ENCODE assay signal across 11 cellular contexts in genomic region chr15:77901921-77902750, GRCh38.
DNase-seq lines count a peak whose midpoint lies in the region; ATAC-seq and TF ChIP-seq lines count a peak whose summit lies in the region.
"Had no signal": no experiment of that assay in that cellular context is flagged by ENCODE, and none has a peak within 500 bp of the region (broad histone marks: within the 10 kb centered on the region; RNA-seq: fewer than 3 reads in every experiment).

No MANE protein-coding gene starts in this region.

- TF ChIP-seq POLR2A in tibial nerve (IDR thresholded peaks at IDR 0.05), result no peak

- no peak overlapping the region for H3K27ac Mint-ChIP-seq in progenitor cell of endocrine pancreas
- H3K27ac Mint-ChIP-seq: effector memory CD8-positive, alpha-beta T cell; T-helper 1 cell treated with Interleukin-12 subunit alpha and Interleukin-12 subunit beta and Interleukin-4 antibody, amounts not matched to agents 30 μg/mL and 1 μg/mL, for 36 hours had no signal

- H2AFZ ChIP-seq in Karpas-422 (ENCODE audit: low read length), result no peak overlapping the region

- TF ChIP-seq CTCF in coronary artery (IDR thresholded peaks at IDR 0.05), result no peak
- peak; percentile 36 for TF ChIP-seq CTCF in progenitor cell of endocrine pancreas (IDR thresholded peaks at IDR 0.05; ENCODE audit: unreplicated experiment)
- TF ChIP-seq CTCF in tibial nerve (IDR thresholded peaks at IDR 0.05), result no peak

- H3K4me3 ChIP-seq in Karpas-422 (ENCODE audit: low read length) (no peak overlapping the region), coronary artery (no peak overlapping the region), tibial nerve (no peak overlapping the region)

- H3K27ac ChIP-seq in Karpas-422 (ENCODE audit: low read length) (no peak overlapping the region), coronary artery (no peak overlapping the region), tibial nerve (no peak overlapping the region)

- no peak overlapping the region for H3K4me3 Mint-ChIP-seq in progenitor cell of endocrine pancreas (ENCODE audit: low read depth)
- H3K4me3 Mint-ChIP-seq: effector memory CD8-positive, alpha-beta T cell; T-helper 1 cell treated with Interleukin-12 subunit alpha and Interleukin-12 subunit beta and Interleukin-4 antibody, amounts not matched to agents 30 μg/mL and 1 μg/mL, for 36 hours had no signal

- TF ChIP-seq EP300 in tibial nerve (IDR thresholded peaks at IDR 0.05), result no peak

- H3K4me2 ChIP-seq in Karpas-422 (ENCODE audit: low read depth, low read length, poor library complexity, severe bottlenecking), result no peak overlapping the region

- 80 to 84% methylated on average over 13 of the region's 13 CpGs for WGBS in tibial nerve, 2 donors

- H3K27me3 Mint-ChIP-seq in progenitor cell of endocrine pancreas, result peaks cover 10% of the 10 kb centered on the region

- peak; percentile 18 for DNase-seq in activated CD4-positive, CD25-positive, alpha-beta regulatory T cell treated with anti-CD3 and anti-CD28 coated beads, Interleukin-2, amount 50 U/mL, for 72 hours
- DNase-seq in Karpas-422 (peak; percentile 79), coronary artery (ENCODE audit: low spot score) (peak; percentile 53), progenitor cell of endocrine pancreas (ENCODE audit: low spot score, unreplicated experiment) (no peak), tibial nerve (ENCODE audit: low spot score in 2 of 2) (no peak)
- DNase-seq: NCI-H1092 had no signal

- H3K27me3 ChIP-seq in Karpas-422 (ENCODE audit: low read length) (no peaks in the 10 kb centered on the region), tibial nerve (no peaks in the 10 kb centered on the region)

- no peaks in the 10 kb centered on the region for H3K36me3 Mint-ChIP-seq in progenitor cell of endocrine pancreas (ENCODE audit: insufficient read depth)

- no peaks in the 10 kb centered on the region for H4K20me1 ChIP-seq in Karpas-422 (ENCODE audit: insufficient read depth, low read depth, low read length)

- H3K36me3 ChIP-seq in Karpas-422 (ENCODE audit: insufficient read depth, low read length) (no peaks in the 10 kb centered on the region), tibial nerve (no peaks in the 10 kb centered on the region)

- H3K9me2 ChIP-seq in Karpas-422 (replicated peaks; ENCODE audit: insufficient read depth, low read length), result no peaks in the 10 kb centered on the region

- no peak for ATAC-seq in activated CD4-positive, CD25-positive, alpha-beta regulatory T cell treated with anti-CD3 and anti-CD28 coated beads, Interleukin-2, amount 50 U/mL, for 24 hours
- ATAC-seq in GM21381 (IDR thresholded peaks at IDR 0.05; ENCODE audit: unreplicated experiment) (no peak), GM21528 (IDR thresholded peaks at IDR 0.05; ENCODE audit: low FRiP score, unreplicated experiment) (no peak)
- ATAC-seq: effector memory CD8-positive, alpha-beta T cell had no signal

- H3K4me1 ChIP-seq in Karpas-422 (ENCODE audit: low read length) (no peaks in the 10 kb centered on the region), tibial nerve (no peaks in the 10 kb centered on the region)

- H3K79me2 ChIP-seq in Karpas-422 (ENCODE audit: low read length), result no peaks in the 10 kb centered on the region

- H3K9ac ChIP-seq in Karpas-422 (ENCODE audit: low read length), result no peak overlapping the region

- H3K9me3 ChIP-seq in Karpas-422 (ENCODE audit: low read length) (no peaks in the 10 kb centered on the region), tibial nerve (no peaks in the 10 kb centered on the region)

- H3K4me1 Mint-ChIP-seq in progenitor cell of endocrine pancreas (ENCODE audit: low read depth), result no peaks in the 10 kb centered on the region

- no peaks in the 10 kb centered on the region for H3K9me3 Mint-ChIP-seq in progenitor cell of endocrine pancreas (ENCODE audit: low read depth)
- H3K9me3 Mint-ChIP-seq: effector memory CD8-positive, alpha-beta T cell; T-helper 1 cell treated with Interleukin-12 subunit alpha and Interleukin-12 subunit beta and Interleukin-4 antibody, amounts not matched to agents 30 μg/mL and 1 μg/mL, for 36 hours had no signal

Comparison
In these comparisons a context has a peak if more than half of its experiments do, and no peak if none do; other contexts are left out.
1. DNase-seq: peak in activated CD4-positive, CD25-positive, alpha-beta regulatory T cell treated with anti-CD3 and anti-CD28 coated beads, Interleukin-2, amount 50 U/mL, for 72 hours (single experiment), Karpas-422 (single experiment) and coronary artery (single experiment); none in progenitor cell of endocrine pancreas (single experiment) and tibial nerve (0 of 2).